ENCODE assay signal across 15 cellular contexts in the genomic region with DNA sequence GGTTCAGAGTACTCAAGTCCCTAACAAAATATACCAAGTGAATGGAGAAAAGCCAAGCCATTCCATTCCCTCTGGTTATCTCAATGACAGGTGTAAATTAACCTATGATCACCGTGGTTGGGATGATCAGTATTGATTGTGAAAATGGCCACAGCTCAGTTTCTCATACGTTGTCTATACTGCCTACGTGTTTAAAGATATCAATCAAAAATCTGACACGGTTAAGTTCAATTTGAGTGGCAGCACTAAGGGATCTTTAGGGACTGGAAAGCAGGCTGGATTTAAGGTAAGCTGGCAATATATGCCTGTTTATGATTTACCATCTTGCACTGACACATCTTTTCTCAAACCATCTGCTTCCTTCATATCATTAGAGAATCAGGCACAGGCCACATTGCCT.
A peak's percentile ranks its signal among the peaks of the same experiment; 100 is the strongest.
DNase-seq lines count a peak whose midpoint lies in the region; ATAC-seq and TF ChIP-seq lines count a peak whose summit lies in the region.
"Had no signal": no experiment of that assay in that cellular context is flagged by ENCODE, and none has a peak within 500 bp of the region (broad histone marks: within the 10 kb centered on the region; RNA-seq: fewer than 3 reads in every experiment).

No MANE protein-coding gene starts in this region.

- H3K4me2 ChIP-seq in Karpas-422 (ENCODE audit: low read depth, low read length, poor library complexity, severe bottlenecking), result no peak overlapping the region
- H3K4me2 ChIP-seq in neural cell (ENCODE audit: low read length), result no peak overlapping the region

- H3K36me3 Mint-ChIP-seq in activated T-cell treated with anti-CD3 and anti-CD28 coated beads, Interleukin-2, amount 50 U/mL, for 24 hours (ENCODE audit: low read depth), result no peaks in the 10 kb centered on the region
- H3K36me3 Mint-ChIP-seq: CD4-positive, alpha-beta memory T cell had no signal

- TF ChIP-seq EP300 in neural cell (conservative IDR thresholded peaks at IDR 0.05; ENCODE audit: poor library complexity, severe bottlenecking), result peak; percentile 80

- no peaks in the 10 kb centered on the region for H3F3A ChIP-seq in neural cell (ENCODE audit: insufficient read depth, low read length, poor library complexity, severe bottlenecking)

- H3K9me2 ChIP-seq in Karpas-422 (replicated peaks; ENCODE audit: insufficient read depth, low read length) (no peaks in the 10 kb centered on the region), neural cell (ENCODE audit: insufficient read depth, low read length) (no peaks in the 10 kb centered on the region)

- H3K9ac ChIP-seq in Karpas-422 (ENCODE audit: low read length) (no peak overlapping the region), neural cell (ENCODE audit: low read length) (no peak overlapping the region)

- H4K20me1 ChIP-seq in Karpas-422 (ENCODE audit: insufficient read depth, low read depth, low read length) (no peaks in the 10 kb centered on the region), neural cell (ENCODE audit: insufficient read depth) (no peaks in the 10 kb centered on the region)

- H3K9me3 ChIP-seq in Karpas-422 (ENCODE audit: low read length) (peaks cover 9% of the 10 kb centered on the region; the same call in 1 of the 2 replicates), neural cell (ENCODE audit: low read length) (no peaks in the 10 kb centered on the region)
- H3K9me3 ChIP-seq: Caco-2, HAP-1 had no signal

- no peaks in the 10 kb centered on the region for H3K36me3 ChIP-seq in Karpas-422 (ENCODE audit: insufficient read depth, low read length)
- H3K36me3 ChIP-seq in neural cell (ENCODE audit: insufficient read depth, low read length), result no peaks in the 10 kb centered on the region
- H3K36me3 ChIP-seq: HAP-1 had no signal

- no peaks in the 10 kb centered on the region for H3K4me1 Mint-ChIP-seq in activated T-cell treated with anti-CD3 and anti-CD28 coated beads, Interleukin-2, amount 50 U/mL, for 24 hours (ENCODE audit: low read depth)
- H3K4me1 Mint-ChIP-seq: CD4-positive, alpha-beta memory T cell had no signal

- no peak for ATAC-seq in HG02798 (IDR thresholded peaks at IDR 0.05; ENCODE audit: poor library complexity, unreplicated experiment)

- TF ChIP-seq CTCF in neural cell (IDR thresholded peaks at IDR 0.05; ENCODE audit: poor library complexity, severe bottlenecking), result no peak

- H2AFZ ChIP-seq in Karpas-422 (ENCODE audit: low read length) (0 out of 2 replicates have a peak overlapping the region, but pooled peaks have one; percentile 34), neural cell (ENCODE audit: low read depth, low read length) (no peak overlapping the region)

- H3K4me3 ChIP-seq in Karpas-422 (ENCODE audit: low read length), result no peak overlapping the region
- no peak overlapping the region for H3K4me3 ChIP-seq in neural cell (ENCODE audit: low read length)
- H3K4me3 ChIP-seq: HAP-1 had no signal

- no peak for TF ChIP-seq RAD21 in neural cell (conservative IDR thresholded peaks at IDR 0.05)

- H3K27ac ChIP-seq in Karpas-422 (ENCODE audit: low read length), result no peak overlapping the region
- peak overlapping the region; percentile 18 for H3K27ac ChIP-seq in neural cell (ENCODE audit: low read length)

- H3K27me3 Mint-ChIP-seq in activated T-cell treated with anti-CD3 and anti-CD28 coated beads, Interleukin-2, amount 50 U/mL, for 24 hours, result no peaks in the 10 kb centered on the region
- H3K27me3 Mint-ChIP-seq: CD4-positive, alpha-beta memory T cell had no signal

- H3K9me3 Mint-ChIP-seq in activated T-cell treated with anti-CD3 and anti-CD28 coated beads, Interleukin-2, amount 50 U/mL, for 24 hours, result no peaks in the 10 kb centered on the region

- H3K27me3 ChIP-seq in Karpas-422 (ENCODE audit: low read length), result no peaks in the 10 kb centered on the region
- H3K27me3 ChIP-seq in neural cell (ENCODE audit: insufficient read depth, low read depth, low read length), result no peaks in the 10 kb centered on the region

- no peak overlapping the region for H3K4me3 Mint-ChIP-seq in activated T-cell treated with anti-CD3 and anti-CD28 coated beads, Interleukin-2, amount 50 U/mL, for 24 hours
- H3K4me3 Mint-ChIP-seq: CD4-positive, alpha-beta memory T cell had no signal

- H3K79me2 ChIP-seq in Karpas-422 (ENCODE audit: low read length) (no peaks in the 10 kb centered on the region), neural cell (replicated peaks; ENCODE audit: insufficient read depth, low read length) (no peaks in the 10 kb centered on the region)

- H3K4me1 ChIP-seq in Karpas-422 (ENCODE audit: low read length), result no peaks in the 10 kb centered on the region
- H3K4me1 ChIP-seq: Caco-2, HAP-1 had no signal

- peak; percentile 6 for DNase-seq in DMS 273 treated with DMSO at 0.1 percent for 48 hours (lab: John Stamatoyannopoulos, UW)
- no peak for DNase-seq in Karpas-422
- peak; percentile 15 for DNase-seq in NCI-H2171 (lab: John Stamatoyannopoulos, UW)
- DNase-seq in activated T-cell treated with anti-CD3 and anti-CD28 coated beads, Interleukin-2, amount 50 U/mL, for 24 hours, result no peak
- no peak for DNase-seq in hypothalamus (lab: John Stamatoyannopoulos, UW)
- DNase-seq: C1 segment of cervical spinal cord; Caco-2; CD4-positive, alpha-beta memory T cell; DMS53; DMS79 treated with DMSO at 0.1 percent for 48 hours; GF-D8; GOT3 had no signal

- no peak overlapping the region for H3K27ac Mint-ChIP-seq in activated T-cell treated with anti-CD3 and anti-CD28 coated beads, Interleukin-2, amount 50 U/mL, for 24 hours
- H3K27ac Mint-ChIP-seq: CD4-positive, alpha-beta memory T cell had no signal

TF ChIP-seq in neural cell, 6 proteins besides CTCF, POLR2A, EP300 and RAD21:
- no peak for TF ChIP-seq SMC3 (conservative IDR thresholded peaks at IDR 0.05; ENCODE audit: poor library complexity)
- no peak for TF ChIP-seq MXI1 (conservative IDR thresholded peaks at IDR 0.05; ENCODE audit: poor library complexity, severe bottlenecking)
- no peak for TF ChIP-seq TAF1 (IDR thresholded peaks at IDR 0.05; ENCODE audit: low read depth)
- TF ChIP-seq EZH2 (IDR thresholded peaks at IDR 0.05; ENCODE audit: borderline replicate concordance, insufficient read depth, low read length, poor library complexity, severe bottlenecking), result no peak
- TF ChIP-seq, protein P1, sequence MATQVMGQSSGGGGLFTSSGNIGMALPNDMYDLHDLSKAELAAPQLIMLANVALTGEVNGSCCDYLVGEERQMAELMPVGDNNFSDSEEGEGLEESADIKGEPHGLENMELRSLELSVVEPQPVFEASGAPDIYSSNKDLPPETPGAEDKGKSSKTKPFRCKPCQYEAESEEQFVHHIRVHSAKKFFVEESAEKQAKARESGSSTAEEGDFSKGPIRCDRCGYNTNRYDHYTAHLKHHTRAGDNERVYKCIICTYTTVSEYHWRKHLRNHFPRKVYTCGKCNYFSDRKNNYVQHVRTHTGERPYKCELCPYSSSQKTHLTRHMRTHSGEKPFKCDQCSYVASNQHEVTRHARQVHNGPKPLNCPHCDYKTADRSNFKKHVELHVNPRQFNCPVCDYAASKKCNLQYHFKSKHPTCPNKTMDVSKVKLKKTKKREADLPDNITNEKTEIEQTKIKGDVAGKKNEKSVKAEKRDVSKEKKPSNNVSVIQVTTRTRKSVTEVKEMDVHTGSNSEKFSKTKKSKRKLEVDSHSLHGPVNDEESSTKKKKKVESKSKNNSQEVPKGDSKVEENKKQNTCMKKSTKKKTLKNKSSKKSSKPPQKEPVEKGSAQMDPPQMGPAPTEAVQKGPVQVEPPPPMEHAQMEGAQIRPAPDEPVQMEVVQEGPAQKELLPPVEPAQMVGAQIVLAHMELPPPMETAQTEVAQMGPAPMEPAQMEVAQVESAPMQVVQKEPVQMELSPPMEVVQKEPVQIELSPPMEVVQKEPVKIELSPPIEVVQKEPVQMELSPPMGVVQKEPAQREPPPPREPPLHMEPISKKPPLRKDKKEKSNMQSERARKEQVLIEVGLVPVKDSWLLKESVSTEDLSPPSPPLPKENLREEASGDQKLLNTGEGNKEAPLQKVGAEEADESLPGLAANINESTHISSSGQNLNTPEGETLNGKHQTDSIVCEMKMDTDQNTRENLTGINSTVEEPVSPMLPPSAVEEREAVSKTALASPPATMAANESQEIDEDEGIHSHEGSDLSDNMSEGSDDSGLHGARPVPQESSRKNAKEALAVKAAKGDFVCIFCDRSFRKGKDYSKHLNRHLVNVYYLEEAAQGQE (IDR thresholded peaks at IDR 0.05; ENCODE audit: borderline replicate concordance), result no peak
- no peak for TF ChIP-seq POLR2AphosphoS5 (IDR thresholded peaks at IDR 0.05)

Comparison
In these comparisons a context has a peak if more than half of its experiments do, and no peak if none do; other contexts are left out.
1. DNase-seq: peak in DMS 273 treated with DMSO at 0.1 percent for 48 hours (single experiment) and NCI-H2171 (single experiment); none in Karpas-422 (single experiment), activated T-cell treated with anti-CD3 and anti-CD28 coated beads, Interleukin-2, amount 50 U/mL, for 24 hours (single experiment) and hypothalamus (0 of 51).